Comparison of ENCODE assay signal across 9 cellular contexts in genomic region chr3:16112910-16113504, GRCh38.
DNase-seq lines count a peak whose midpoint lies in the region; ATAC-seq and TF ChIP-seq lines count a peak whose summit lies in the region.
"Had no signal": no experiment of that assay in that cellular context is flagged by ENCODE, and none has a peak within 500 bp of the region (broad histone marks: within the 10 kb centered on the region; RNA-seq: fewer than 3 reads in every experiment).

No MANE protein-coding gene starts in this region.

- H3K56ac ChIP-seq in IMR-90 (ENCODE audit: extremely low read depth, insufficient read depth, low read length) = peak overlapping the region; percentile 54; the same call in 1 of the 2 replicates

- H3K27me3 ChIP-seq in IMR-90 (ENCODE audit: control insufficient read depth, insufficient read depth, low read length) = no peaks in the 10 kb centered on the region
- no peaks in the 10 kb centered on the region for H3K27me3 ChIP-seq in mammary epithelial cell (ENCODE audit: insufficient read depth, low read length)
- no peaks in the 10 kb centered on the region for H3K27me3 ChIP-seq in left ventricle myocardium inferior (ENCODE audit: low read depth)
- no peaks in the 10 kb centered on the region for H3K27me3 ChIP-seq in thyroid gland

- peak; percentile 80 for ATAC-seq in IMR-90 (ENCODE audit: low read depth)
- no peak for ATAC-seq in GM19328 (IDR thresholded peaks at IDR 0.05; ENCODE audit: unreplicated experiment)

- H3K4ac ChIP-seq in IMR-90 (ENCODE audit: low read depth, low read length) = peak overlapping the region; percentile 78

- DNase-seq in IMR-90 (peak; percentile 90), mammary epithelial cell (peak; percentile 21), left ventricle myocardium inferior (no peak), thyroid gland (no peak), hypothalamus (lab: John Stamatoyannopoulos, UW) (no peak), UCSD-AML1 (lab: John Stamatoyannopoulos, UW; ENCODE audit: unreplicated experiment) (no peak)
- DNase-seq: COR-L47, KG1 had no signal

- peak overlapping the region; percentile 87 for H2BK15ac ChIP-seq in IMR-90 (ENCODE audit: low read depth, low read length)

- TF ChIP-seq POLR2A in IMR-90 (IDR thresholded peaks at IDR 0.05; ENCODE audit: low read depth, low read length) (no peak; the same call in 1 of the 2 replicates), thyroid gland (IDR thresholded peaks at IDR 0.05) (no peak)

- H4K91ac ChIP-seq in IMR-90 (ENCODE audit: insufficient read depth, low read depth, low read length) = peak overlapping the region; percentile 92

- peak overlapping the region; percentile 95 for H2AK5ac ChIP-seq in IMR-90 (ENCODE audit: low read depth, low read length)

- H2BK5ac ChIP-seq in IMR-90 (ENCODE audit: low read depth, low read length, poor library complexity, severe bottlenecking) = peak overlapping the region; percentile 99

- H3K4me1 ChIP-seq in IMR-90 (ENCODE audit: control insufficient read depth, insufficient read depth, low read length) (peaks cover 15% of the 10 kb centered on the region; the same call in 1 of the 2 replicates), mammary epithelial cell (ENCODE audit: insufficient read depth, low read length) (no peaks in the 10 kb centered on the region), left ventricle myocardium inferior (peaks cover 20% of the 10 kb centered on the region), thyroid gland (peaks cover 0 to 6% of the 10 kb centered on the region in 2 donors)

- H2AFZ ChIP-seq in IMR-90 (replicated peaks; ENCODE audit: low read length, poor library complexity) = no peak overlapping the region
- no peak overlapping the region for H2AFZ ChIP-seq in mammary epithelial cell (ENCODE audit: low read depth, low read length)

- in situ Hi-C loops in IMR-90 (cut with MboI; ENCODE audit: low sequenced_read_pairs) = no loop called here
- in situ Hi-C loops in mammary epithelial cell (cut with MboI; ENCODE audit: low sequenced_read_pairs in 2 of 2) = no loop called here

- 0 out of 2 replicates have a peak, but pooled peaks have one; percentile 17 for TF ChIP-seq RAD21 in IMR-90 (IDR thresholded peaks at IDR 0.05; ENCODE audit: low read length)

- peak overlapping the region; percentile 85 for H3K14ac ChIP-seq in IMR-90 (replicated peaks; ENCODE audit: low read depth, low read length)

- H4K5ac ChIP-seq in IMR-90 (ENCODE audit: low read depth, low read length) = peak overlapping the region; percentile 99

- POLR2A ChIA-PET in IMR-90 (lab: Charles Lee; ENCODE audit: unreplicated experiment) = no interaction called here

- TF ChIP-seq CTCF in IMR-90 (conservative IDR thresholded peaks at IDR 0.05; ENCODE audit: low read depth, low read length) (no peak), mammary epithelial cell (conservative IDR thresholded peaks at IDR 0.05 in 1 of 2, IDR thresholded peaks at IDR 0.05 in 1 of 2; ENCODE audit: extremely low read depth in 1 of 2, insufficient read depth in 1 of 2, low read depth in 1 of 2, low read length in 2 of 2) (no peak), left ventricle myocardium inferior (IDR thresholded peaks at IDR 0.05; ENCODE audit: borderline replicate concordance) (no peak), thyroid gland (IDR thresholded peaks at IDR 0.05) (no peak)

- H3K18ac ChIP-seq in IMR-90 (ENCODE audit: low read depth, low read length) = peak overlapping the region; percentile 99; the same call in 1 of the 2 replicates

- H3K79me1 ChIP-seq in IMR-90 (ENCODE audit: low read depth in 1 of 2, low read length in 2 of 2) = no peaks in the 10 kb centered on the region

- H3K4me2 ChIP-seq in IMR-90 (ENCODE audit: low read depth, low read length) (no peak overlapping the region), mammary epithelial cell (ENCODE audit: insufficient read depth, low read depth, low read length) (no peak overlapping the region)

- H3K9ac ChIP-seq in IMR-90 (ENCODE audit: low read depth, low read length) = no peak overlapping the region
- no peak overlapping the region for H3K9ac ChIP-seq in mammary epithelial cell (ENCODE audit: insufficient read depth, low read length)

- H4K20me1 ChIP-seq in IMR-90 (ENCODE audit: insufficient read depth, low read length) (no peaks in the 10 kb centered on the region), mammary epithelial cell (ENCODE audit: insufficient read depth, low read length) (no peaks in the 10 kb centered on the region)

- CTCF ChIA-PET in IMR-90 (lab: Yijun Ruan, JAX) (interaction anchor here (0.6 kb wide), 1 partner anchor 15 kb away, joined by 4 read pairs; no protein-coding TSS in a partner anchor), mammary epithelial cell (lab: Charles Lee; ENCODE audit: low non-redundant PET) (no interaction called here)

- H3K9me3 ChIP-seq in IMR-90 (ENCODE audit: control insufficient read depth, insufficient read depth, low read length) = no peaks in the 10 kb centered on the region; the same call in 1 of the 2 replicates
- H3K9me3 ChIP-seq in mammary epithelial cell (replicated peaks; ENCODE audit: insufficient read depth, low read length) = no peaks in the 10 kb centered on the region
- H3K9me3 ChIP-seq in left ventricle myocardium inferior (replicated peaks) = no peaks in the 10 kb centered on the region
- H3K9me3 ChIP-seq in thyroid gland = no peaks in the 10 kb centered on the region

- dilution Hi-C loops in IMR-90 (cut with HindIII; ENCODE audit: low sequenced_read_pairs, unreplicated experiment) = no loop called here
- dilution Hi-C loops in mammary epithelial cell (cut with HindIII; ENCODE audit: low sequenced_read_pairs) = no loop called here

- intact Hi-C loops in IMR-90 (cut with micrococcal nuclease) = no loop called here
- intact Hi-C loops in mammary epithelial cell (cut with micrococcal nuclease) = no loop called here
- intact Hi-C loops in left ventricle myocardium inferior (cut with micrococcal nuclease) = no loop called here
- intact Hi-C loops in thyroid gland (cut with DNase I) = no loop called here

- H3K4me3 ChIP-seq in IMR-90 (ENCODE audit: insufficient read depth, low read depth, low read length) (no peak overlapping the region), mammary epithelial cell (replicated peaks in 1 of 3; ENCODE audit: insufficient read depth in 1 of 3, low read depth in 2 of 3, low read length in 3 of 3) (no peak overlapping the region), left ventricle myocardium inferior (no peak overlapping the region), thyroid gland (replicated peaks in 1 of 3) (no peak overlapping the region)

- peak overlapping the region; percentile 75 to 82 for H4K8ac ChIP-seq in IMR-90 (ENCODE audit: low read depth in 2 of 2, low read length in 2 of 2)

- no TSS peak for BruUV-seq in IMR-90 (replicated peaks; lab: Mats Ljungman, UMichigan)
- BruUV-seq in mammary epithelial cell (replicated peaks; lab: Mats Ljungman, UMichigan) = no TSS peak

- H3K23ac ChIP-seq in IMR-90 (ENCODE audit: low read depth, low read length) = peak overlapping the region; percentile 47

- peaks cover 3% of the 10 kb centered on the region; the same call in 1 of the 2 replicates for H3K9me1 ChIP-seq in IMR-90 (ENCODE audit: insufficient read depth, low read length)

- H2BK20ac ChIP-seq in IMR-90 (ENCODE audit: low read depth, low read length) = peak overlapping the region; percentile 95

- no CpG with 5 or more reads among the region's 1 CpG for WGBS in IMR-90 (ENCODE audit: extremely low coverage in 2 of 2, insufficient read length in 1 of 2), 2 experiments
- WGBS in mammary epithelial cell (ENCODE audit: low coverage, missing lambda C conversion rate) = 63% methylated on average over 1 of the region's 1 CpG
- 22 to 38% methylated on average over 1 of the region's 1 CpG for WGBS in thyroid gland, 2 donors

- H2BK120ac ChIP-seq in IMR-90 (ENCODE audit: low read depth, low read length) = peak overlapping the region; percentile 91

- H3K36me3 ChIP-seq in IMR-90 (ENCODE audit: control insufficient read depth, insufficient read depth, low read length) (no peaks in the 10 kb centered on the region), mammary epithelial cell (ENCODE audit: insufficient read depth, low read length) (no peaks in the 10 kb centered on the region), left ventricle myocardium inferior (no peaks in the 10 kb centered on the region), thyroid gland (no peaks in the 10 kb centered on the region)

- H3K79me2 ChIP-seq in mammary epithelial cell (ENCODE audit: insufficient read depth, low read length) = no peaks in the 10 kb centered on the region

- peak overlapping the region; percentile 4 for H2AK9ac ChIP-seq in IMR-90 (replicated peaks; ENCODE audit: low read depth, low read length, poor library complexity)

- peak overlapping the region; percentile 82 for H3K27ac ChIP-seq in IMR-90 (ENCODE audit: insufficient read depth, low read length)
- no peak overlapping the region for H3K27ac ChIP-seq in mammary epithelial cell (ENCODE audit: insufficient read depth, low read depth, low read length)
- peak overlapping the region; percentile 63 for H3K27ac ChIP-seq in left ventricle myocardium inferior (replicated peaks)
- H3K27ac ChIP-seq in thyroid gland = peak overlapping the region; percentile 14 to 44 (median 24)

TF ChIP-seq in IMR-90, 13 proteins besides CTCF, POLR2A, EP300 and RAD21:
- TF ChIP-seq ELK1 (IDR thresholded peaks at IDR 0.05; ENCODE audit: borderline replicate concordance, low read depth, low read length) (no peak), CHD1 (IDR thresholded peaks at IDR 0.05; ENCODE audit: low read depth, low read length) (no peak), MAFK (IDR thresholded peaks at IDR 0.05; ENCODE audit: low read depth, low read length) (no peak), SMC3 (IDR thresholded peaks at IDR 0.05; ENCODE audit: low read depth, low read length) (no peak), CEBPB (IDR thresholded peaks at IDR 0.05; ENCODE audit: low read depth, low read length) (no peak), MXI1 (IDR thresholded peaks at IDR 0.05; ENCODE audit: borderline replicate concordance, low read depth, low read length) (no peak)

Comparison
In these comparisons a context has a peak if more than half of its experiments do, and no peak if none do; other contexts are left out.
1. DNase-seq: peak in IMR-90 (single experiment) and mammary epithelial cell (single experiment); none in left ventricle myocardium inferior (single experiment), thyroid gland (0 of 2), hypothalamus (0 of 51) and UCSD-AML1 (single experiment).